8 cellular contexts compared by ENCODE assay signal in genomic region chr21:5055996-5056962, GRCh38.
DNase-seq lines count a peak whose midpoint lies in the region; ATAC-seq and TF ChIP-seq lines count a peak whose summit lies in the region.
"Not testable (repeated sequence)": the region's sequence is repeated elsewhere in the genome, so short reads cannot be mapped to it uniquely, and the experiment has no call there.

No MANE protein-coding gene starts in this region.

- ATAC-seq in GM18505 (IDR thresholded peaks at IDR 0.05; ENCODE audit: unreplicated experiment) = peak; percentile 57
- peak; percentile 51 for ATAC-seq in GM19463 (IDR thresholded peaks at IDR 0.05; ENCODE audit: unreplicated experiment)
- peak; percentile 60 for ATAC-seq in GM21737 (IDR thresholded peaks at IDR 0.05; ENCODE audit: unreplicated experiment)
- peak; percentile 50 for ATAC-seq in HG02973 (IDR thresholded peaks at IDR 0.05; ENCODE audit: unreplicated experiment)
- ATAC-seq in HG03439 (IDR thresholded peaks at IDR 0.05; ENCODE audit: unreplicated experiment) = peak; percentile 50
- peak; percentile 85 for ATAC-seq in activated CD8-positive, alpha-beta memory T cell treated with anti-CD3 and anti-CD28 coated beads, Interleukin-2, amount 10 ng/mL, durations not matched to agents 7 days and 5 days
- peak; percentile 32 to 35 for ATAC-seq in left cardiac atrium
- peak; percentile 67 for ATAC-seq in natural killer cell treated with Interleukin-12 subunit alpha and Interleukin-12 subunit beta and Interleukin-15 and Interleukin-18, amount 100 ng/mL, for 72 hours

- H3K4me3 Mint-ChIP-seq in activated CD8-positive, alpha-beta memory T cell treated with anti-CD3 and anti-CD28 coated beads, Interleukin-2, amount 10 ng/mL, durations not matched to agents 7 days and 5 days; natural killer cell treated with Interleukin-12 subunit alpha and Interleukin-12 subunit beta and Interleukin-15 and Interleukin-18, amount 100 ng/mL, for 72 hours: not testable (repeated sequence)

- DNase-seq in activated CD8-positive, alpha-beta memory T cell treated with anti-CD3 and anti-CD28 coated beads, Interleukin-2, amount 10 ng/mL, durations not matched to agents 7 days and 5 days; left cardiac atrium; natural killer cell treated with Interleukin-12 subunit alpha and Interleukin-12 subunit beta and Interleukin-15 and Interleukin-18, amount 100 ng/mL, for 72 hours (ENCODE audit: low spot score): not testable (repeated sequence)

- not testable (repeated sequence) for H3K9me3 Mint-ChIP-seq in activated CD8-positive, alpha-beta memory T cell treated with anti-CD3 and anti-CD28 coated beads, Interleukin-2, amount 10 ng/mL, durations not matched to agents 7 days and 5 days (ENCODE audit: low read depth); natural killer cell treated with Interleukin-12 subunit alpha and Interleukin-12 subunit beta and Interleukin-15 and Interleukin-18, amount 100 ng/mL, for 72 hours

- H3K36me3 Mint-ChIP-seq in activated CD8-positive, alpha-beta memory T cell treated with anti-CD3 and anti-CD28 coated beads, Interleukin-2, amount 10 ng/mL, durations not matched to agents 7 days and 5 days; natural killer cell treated with Interleukin-12 subunit alpha and Interleukin-12 subunit beta and Interleukin-15 and Interleukin-18, amount 100 ng/mL, for 72 hours: not testable (repeated sequence)

- H3K4me1 Mint-ChIP-seq in activated CD8-positive, alpha-beta memory T cell treated with anti-CD3 and anti-CD28 coated beads, Interleukin-2, amount 10 ng/mL, durations not matched to agents 7 days and 5 days; natural killer cell treated with Interleukin-12 subunit alpha and Interleukin-12 subunit beta and Interleukin-15 and Interleukin-18, amount 100 ng/mL, for 72 hours (ENCODE audit: low read depth in 2 of 2): not testable (repeated sequence)

- intact Hi-C loops in left cardiac atrium (cut with DNase I) = not testable (repeated sequence)

- CTCF ChIA-PET in activated CD8-positive, alpha-beta memory T cell treated with anti-CD3 and anti-CD28 coated beads, Interleukin-2, amount 10 ng/mL, durations not matched to agents 7 days and 5 days (lab: Charles Lee) = not testable (repeated sequence)

- TF ChIP-seq POLR2A in GM18505 (IDR thresholded peaks at IDR 0.05; ENCODE audit: borderline replicate concordance, extremely low read depth, insufficient read depth, insufficient read length) = not testable (repeated sequence)

- not testable (repeated sequence) for H3K27me3 Mint-ChIP-seq in activated CD8-positive, alpha-beta memory T cell treated with anti-CD3 and anti-CD28 coated beads, Interleukin-2, amount 10 ng/mL, durations not matched to agents 7 days and 5 days; natural killer cell treated with Interleukin-12 subunit alpha and Interleukin-12 subunit beta and Interleukin-15 and Interleukin-18, amount 100 ng/mL, for 72 hours

- not testable (repeated sequence) for H3K27ac Mint-ChIP-seq in activated CD8-positive, alpha-beta memory T cell treated with anti-CD3 and anti-CD28 coated beads, Interleukin-2, amount 10 ng/mL, durations not matched to agents 7 days and 5 days; natural killer cell treated with Interleukin-12 subunit alpha and Interleukin-12 subunit beta and Interleukin-15 and Interleukin-18, amount 100 ng/mL, for 72 hours

Comparison
In these comparisons a context has a peak if more than half of its experiments do, and no peak if none do; other contexts are left out.
1. ATAC-seq: peak in every context shown above with its lines; median percentile 85 in activated CD8-positive, alpha-beta memory T cell treated with anti-CD3 and anti-CD28 coated beads, Interleukin-2, amount 10 ng/mL, durations not matched to agents 7 days and 5 days; 67 in natural killer cell treated with Interleukin-12 subunit alpha and Interleukin-12 subunit beta and Interleukin-15 and Interleukin-18, amount 100 ng/mL, for 72 hours; 60 in GM21737; 57 in GM18505; 51 in GM19463; 50 in HG02973; 50 in HG03439; 34 in left cardiac atrium.